Comparison of ENCODE assay signal across 8 cellular contexts in the genomic region with DNA sequence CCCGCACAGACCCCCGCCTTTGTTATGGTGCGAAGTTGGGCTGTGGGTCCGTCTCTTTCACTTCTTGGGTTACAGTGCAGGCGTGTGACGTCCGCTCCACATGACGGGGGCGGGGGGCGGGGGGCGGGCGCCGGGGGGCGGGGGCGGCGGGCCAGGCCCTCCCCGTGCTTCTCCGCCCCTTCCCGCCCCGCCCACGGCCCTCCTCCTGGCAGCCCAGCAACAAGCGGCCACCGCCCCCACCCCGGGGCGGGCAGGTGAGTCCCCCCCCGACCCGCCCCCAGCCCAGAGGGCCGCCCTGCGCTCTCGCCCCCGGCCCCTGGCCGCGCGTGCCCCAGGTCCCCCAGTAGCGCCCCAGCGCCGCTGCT. TPM values are rescaled to one million over a fixed set of nuclear protein-coding genes. Genes with fewer than 3 reads are reported as not detected.
A peak's percentile ranks its signal among the peaks of the same experiment; 100 is the strongest.
DNase-seq lines count a peak whose midpoint lies in the region; ATAC-seq, FAIRE-seq and TF ChIP-seq lines count a peak whose summit lies in the region.

No MANE protein-coding gene starts in this region.

- H3K4me3 ChIP-seq in liver (ENCODE audit: low read depth in 1 of 3, low read length in 3 of 3) = peak overlapping the region; percentile 67 to 97 (median 79)

- no peak for FAIRE-seq in GM12891 (lab: Jason Lieb, UNC)

- no peaks in the 10 kb centered on the region for H3K27me3 ChIP-seq in liver (ENCODE audit: control insufficient read depth in 4 of 4, insufficient read depth in 4 of 4, low read length in 3 of 4)

- H3K9ac ChIP-seq in liver (ENCODE audit: low read depth in 1 of 2, low read length in 2 of 2) = no peak overlapping the region

- H3K9me3 Mint-ChIP-seq in activated CD4-positive, alpha-beta T cell treated with anti-CD3 and anti-CD28 coated beads, Interleukin-2, amount 10 ng/mL, durations not matched to agents 24 days and 14 days = no peaks in the 10 kb centered on the region

- peak overlapping the region; percentile 86 to 93 for H3K27ac ChIP-seq in liver (ENCODE audit: low read depth in 1 of 2, low read length in 2 of 2)

- H3K36me3 ChIP-seq in liver (ENCODE audit: control insufficient read depth in 4 of 4, insufficient read depth in 3 of 4, low read depth in 1 of 4, low read length in 3 of 4) = no peaks in the 10 kb centered on the region

- TF ChIP-seq CTCF in liver (IDR thresholded peaks at IDR 0.05; ENCODE audit: low read depth, low read length, missing input control) = no peak

- no peak overlapping the region for H3K27ac Mint-ChIP-seq in activated CD4-positive, alpha-beta T cell treated with anti-CD3 and anti-CD28 coated beads, Interleukin-2, amount 10 ng/mL, durations not matched to agents 24 days and 14 days

- H3K36me3 Mint-ChIP-seq in activated CD4-positive, alpha-beta T cell treated with anti-CD3 and anti-CD28 coated beads, Interleukin-2, amount 10 ng/mL, durations not matched to agents 24 days and 14 days (ENCODE audit: low read depth) = peaks cover 6% of the 10 kb centered on the region

- H3K9me3 ChIP-seq in liver (ENCODE audit: control insufficient read depth in 4 of 4, low read length in 3 of 4) = no peaks in the 10 kb centered on the region

- H3K4me1 Mint-ChIP-seq in activated CD4-positive, alpha-beta T cell treated with anti-CD3 and anti-CD28 coated beads, Interleukin-2, amount 10 ng/mL, durations not matched to agents 24 days and 14 days = peaks cover 31% of the 10 kb centered on the region

- DNase-seq in GM12891 (ENCODE audit: insufficient read length, low spot score) = peak; percentile 61
- DNase-seq in NCI-H1092 (lab: John Stamatoyannopoulos, UW) = peak; percentile 37
- DNase-seq in activated CD4-positive, alpha-beta T cell treated with anti-CD3 and anti-CD28 coated beads, Interleukin-2, amount 10 ng/mL, durations not matched to agents 24 days and 14 days = peak; percentile 75
- peak; percentile 67 for DNase-seq in dermis blood vessel endothelial cell
- DNase-seq in stimulated activated CD8-positive, alpha-beta memory T cell treated with anti-CD3 and anti-CD28 coated beads, Interleukin-12 subunit alpha, Interleukin-12 subunit beta, amount 100 ng/mL, for 1 hour (ENCODE audit: low read depth) = peak; percentile 47
- DNase-seq in occipital lobe (lab: John Stamatoyannopoulos, UW) = no peak

- peak overlapping the region; percentile 97 for H3K4me3 Mint-ChIP-seq in activated CD4-positive, alpha-beta T cell treated with anti-CD3 and anti-CD28 coated beads, Interleukin-2, amount 10 ng/mL, durations not matched to agents 24 days and 14 days

- 4% methylated on average over 37 of the region's 37 CpGs for WGBS in liver

- H3K4me1 ChIP-seq in liver (ENCODE audit: control insufficient read depth in 4 of 4, insufficient read depth in 4 of 4, low read length in 3 of 4) = peaks cover 0 to 44% (median 27%) of the 10 kb centered on the region in 4 donors

- intact Hi-C loops in activated CD4-positive, alpha-beta T cell treated with anti-CD3 and anti-CD28 coated beads, Interleukin-2, amount 10 ng/mL, durations not matched to agents 24 days and 14 days (cut with micrococcal nuclease) = loop anchor here (5.0 to 10.0 kb wide), 3 partner anchors 79 to 1279 kb away; a partner anchor contains a TSS

- TF ChIP-seq POLR2A in GM12891 (IDR thresholded peaks at IDR 0.05; ENCODE audit: low read depth, low read length) = no peak

- H3K27me3 Mint-ChIP-seq in activated CD4-positive, alpha-beta T cell treated with anti-CD3 and anti-CD28 coated beads, Interleukin-2, amount 10 ng/mL, durations not matched to agents 24 days and 14 days = peaks cover 69% of the 10 kb centered on the region

- TF ChIP-seq RAD21 in liver (IDR thresholded peaks at IDR 0.05) = no peak

- no peak for ATAC-seq in HG03565 (IDR thresholded peaks at IDR 0.05; ENCODE audit: unreplicated experiment)

TF ChIP-seq in GM12891, 5 proteins besides CTCF, POLR2A, EP300 and RAD21:
- TF ChIP-seq SPI1 (IDR thresholded peaks at IDR 0.05; ENCODE audit: low read depth, low read length) (no peak), POLR2AphosphoS5 (IDR thresholded peaks at IDR 0.05; ENCODE audit: low read depth, low read length) (no peak), TAF1 (IDR thresholded peaks at IDR 0.05; ENCODE audit: low read depth, low read length) (no peak), PAX5 (IDR thresholded peaks at IDR 0.05; ENCODE audit: insufficient read depth, low read length, severe bottlenecking) (no peak), POU2F2 (IDR thresholded peaks at IDR 0.05; ENCODE audit: low read depth, low read length) (no peak)

TF ChIP-seq in liver, 16 proteins besides CTCF, POLR2A, EP300 and RAD21:
- TF ChIP-seq YY1 (IDR thresholded peaks at IDR 0.05) = no peak
- TF ChIP-seq HNF4G (IDR thresholded peaks at IDR 0.05) = no peak

RNA-seq across cellular contexts. Expression of a gene that starts 3.6 kb away (rescaled TPM):
- 10.7 TPM for polyA plus RNA-seq in GM12891 (2012; ENCODE audit: low read depth, missing spikeins)
- 0.85 and 1.6 TPM in 2 replicates for total RNA-seq in activated CD4-positive, alpha-beta T cell treated with anti-CD3 and anti-CD28 coated beads, Interleukin-2, amount 10 ng/mL, durations not matched to agents 24 days and 14 days
- total RNA-seq in dermis blood vessel endothelial cell (12.3 and 13.2 TPM in 2 replicates), liver (10 to 100 TPM; 10.9 to 12.2 TPM), occipital lobe (15.0 TPM)
- 1 to 10 TPM; 2.5 to 4.2 TPM for polyA plus RNA-seq in liver
